22 cellular contexts compared by ENCODE assay signal in the genomic region with DNA sequence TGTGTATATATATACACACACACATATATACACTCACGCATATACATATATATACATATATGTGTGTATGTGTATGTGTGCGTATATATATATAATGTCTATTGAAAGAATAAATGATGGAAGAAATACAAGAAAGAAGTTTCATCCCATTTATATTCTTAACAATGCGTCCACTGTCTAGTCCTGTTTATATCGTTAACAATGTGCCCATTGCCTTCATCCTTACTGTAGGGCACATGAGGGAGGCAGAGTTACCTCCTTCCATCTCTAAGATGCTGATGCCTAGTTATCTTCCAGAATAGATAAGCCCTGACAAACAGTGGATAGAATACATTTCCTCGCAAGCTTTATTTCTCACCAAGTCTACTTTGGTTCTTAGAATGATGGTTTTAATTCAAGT.
"Had no signal": no experiment of that assay in that cellular context is flagged by ENCODE, and none has a peak within 500 bp of the region (broad histone marks: within the 10 kb centered on the region; RNA-seq: fewer than 3 reads in every experiment).

No MANE protein-coding gene starts in this region.

- DNase-seq: KBM-7, MV-4-11, NCI-H1048, NCI-H1105, NCI-H1417 treated with DMSO at 0.1 percent for 48 hours, NCI-H146, NCI-H1694 treated with DMSO at 0.1 percent for 48 hours, NCI-H1930, NCI-H2081, NCI-H2107, NCI-H226, NCI-H446, NCI-H510A, NCI-H524 treated with DMSO at 0.1 percent for 48 hours, NCI-H69, NCI-H774, Right ventricle myocardium superior, RPMI8226, SIG-M5, SK-N-SH, SW 1271 had no signal

- H3K27ac ChIP-seq: SJSA1 had no signal
